In genomic region chr15:81133782-81134461, GRCh38 we compare ENCODE assay signal across 8 cellular contexts. TPM values are rescaled to one million over a fixed set of nuclear protein-coding genes. Genes with fewer than 3 reads are reported as not detected.
DNase-seq lines count a peak whose midpoint lies in the region; ATAC-seq and TF ChIP-seq lines count a peak whose summit lies in the region.

A gene with protein sequence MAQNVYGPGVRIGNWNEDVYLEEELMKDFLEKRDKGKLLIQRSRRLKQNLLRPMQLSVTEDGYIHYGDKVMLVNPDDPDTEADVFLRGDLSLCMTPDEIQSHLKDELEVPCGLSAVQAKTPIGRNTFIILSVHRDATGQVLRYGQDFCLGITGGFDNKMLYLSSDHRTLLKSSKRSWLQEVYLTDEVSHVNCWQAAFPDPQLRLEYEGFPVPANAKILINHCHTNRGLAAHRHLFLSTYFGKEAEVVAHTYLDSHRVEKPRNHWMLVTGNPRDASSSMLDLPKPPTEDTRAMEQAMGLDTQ (plus strand): TSS chr15:81134270. CDS start chr15:81134330, 60 bp downstream.

- no peak within 1 kb of the TSS for H3K27ac ChIP-seq in muscle layer of duodenum (ENCODE audit: low read length)
- H3K27ac ChIP-seq in stomach: peak within 1 kb of the TSS in 1 of 5 donors; percentile 31

- H3K27me3 ChIP-seq in muscle layer of duodenum (ENCODE audit: low read depth, low read length) (no peaks in the 10 kb centered on the region), stomach (peaks cover 0 to 15% (median 0%) of the 10 kb centered on the region in 3 donors)

- H3K4me3 ChIP-seq in muscle layer of duodenum (ENCODE audit: low read depth in 1 of 2, low read length in 2 of 2): peak within 1 kb of the TSS; percentile 51 to 53
- peak within 1 kb of the TSS; percentile 32 to 48 (median 39) for H3K4me3 ChIP-seq in stomach

- H3K27ac Mint-ChIP-seq in activated CD8-positive, alpha-beta T cell treated with anti-CD3 and anti-CD28 coated beads for 36 hours: no peak within 1 kb of the TSS

- peaks cover 47% of the 10 kb centered on the region for H3K27me3 Mint-ChIP-seq in activated CD8-positive, alpha-beta T cell treated with anti-CD3 and anti-CD28 coated beads for 36 hours

- H3K4me3 Mint-ChIP-seq in activated CD8-positive, alpha-beta T cell treated with anti-CD3 and anti-CD28 coated beads for 36 hours: peak within 1 kb of the TSS; percentile 40

- no peak for TF ChIP-seq POLR2A in stomach (IDR thresholded peaks at IDR 0.05)

- H3K9me3 Mint-ChIP-seq in activated CD8-positive, alpha-beta T cell treated with anti-CD3 and anti-CD28 coated beads for 36 hours: peaks cover 1% of the 10 kb centered on the region

- H3K4me1 Mint-ChIP-seq in activated CD8-positive, alpha-beta T cell treated with anti-CD3 and anti-CD28 coated beads for 36 hours (ENCODE audit: low read depth): peaks cover 8% of the 10 kb centered on the region

- DNase-seq in D341Med (ENCODE audit: low spot score) (peak; percentile 82), NCI-H1417 (lab: John Stamatoyannopoulos, UW) (peak; percentile 78 to 98 (median 97)), fibroblast of gingiva (ENCODE audit: low read depth) (peak; percentile 41), stomach (peak; percentile 75), GOT3 (lab: John Stamatoyannopoulos, UW) (no peak)
- DNase-seq in activated CD8-positive, alpha-beta T cell treated with anti-CD3 and anti-CD28 coated beads for 36 hours: peak; percentile 66

- H3K4me1 ChIP-seq in muscle layer of duodenum (ENCODE audit: control insufficient read depth in 1 of 2, insufficient read depth in 2 of 2, low read length in 2 of 2): peaks cover 0 to 5% of the 10 kb centered on the region in 2 donors
- peaks cover 6 to 19% (median 11%) of the 10 kb centered on the region in 4 donors for H3K4me1 ChIP-seq in stomach

- WGBS in stomach, 5 donors: 2 to 9% (median 4%) methylated on average over 28 to 33 of the region's 33 CpGs

- H3K36me3 ChIP-seq in muscle layer of duodenum (ENCODE audit: control insufficient read depth in 1 of 2, insufficient read depth in 2 of 2, low read length in 2 of 2) (no peaks in the 10 kb centered on the region), stomach (no peaks in the 10 kb centered on the region)

- no peak for TF ChIP-seq CTCF in activated CD8-positive, alpha-beta T cell treated with anti-CD3 and anti-CD28 coated beads for 36 hours (IDR thresholded peaks at IDR 0.05)
- TF ChIP-seq CTCF in stomach (IDR thresholded peaks at IDR 0.05): no peak

- H3K9me3 ChIP-seq in muscle layer of duodenum (ENCODE audit: control insufficient read depth in 1 of 2, low read length in 2 of 2): no peaks in the 10 kb centered on the region
- no peaks in the 10 kb centered on the region for H3K9me3 ChIP-seq in stomach

- POLR2A ChIA-PET in activated CD8-positive, alpha-beta T cell treated with anti-CD3 and anti-CD28 coated beads for 36 hours (lab: Charles Lee): no interaction called here

- peak; percentile 94 for ATAC-seq in activated CD8-positive, alpha-beta T cell treated with anti-CD3 and anti-CD28 coated beads for 36 hours
- ATAC-seq in GM18907 (IDR thresholded peaks at IDR 0.05; ENCODE audit: unreplicated experiment): no peak

- no peaks in the 10 kb centered on the region for H3K36me3 Mint-ChIP-seq in activated CD8-positive, alpha-beta T cell treated with anti-CD3 and anti-CD28 coated beads for 36 hours (ENCODE audit: low read depth)

- intact Hi-C loops in activated CD8-positive, alpha-beta T cell treated with anti-CD3 and anti-CD28 coated beads for 36 hours (cut with micrococcal nuclease): no loop called here
- intact Hi-C loops in stomach (cut with DNase I; ENCODE audit: low total_unique reads): no loop called here

- no peak for TF ChIP-seq EP300 in stomach (IDR thresholded peaks at IDR 0.05)

- CTCF ChIA-PET in activated CD8-positive, alpha-beta T cell treated with anti-CD3 and anti-CD28 coated beads for 36 hours (lab: Charles Lee): interaction anchor here (0.7 to 1.8 kb wide), 3 partner anchors 50 to 135 kb away, joined by 3 to 5 read pairs (median 4); no protein-coding TSS in a partner anchor

RNA-seq across cellular contexts. Expression of the gene that starts here (rescaled TPM):
- not detected for total RNA-seq in activated CD8-positive, alpha-beta T cell treated with anti-CD3 and anti-CD28 coated beads for 36 hours
- 1 to 10 TPM in 1 of 5 donors, not detected in 4; 2.6 TPM for total RNA-seq in stomach
- under 1 TPM in 1 of 3 donors, not detected in 2; 0.19 TPM for polyA plus RNA-seq in stomach

Comparison
In these comparisons a context has a peak if more than half of its experiments do, and no peak if none do; other contexts are left out.
1. Peak in DNase-seq and ATAC-seq in activated CD8-positive, alpha-beta T cell treated with anti-CD3 and anti-CD28 coated beads for 36 hours; RNA of the gene not detected or under 1 TPM.